ENCODE assay signal across 1 cellular context in the genomic region with DNA sequence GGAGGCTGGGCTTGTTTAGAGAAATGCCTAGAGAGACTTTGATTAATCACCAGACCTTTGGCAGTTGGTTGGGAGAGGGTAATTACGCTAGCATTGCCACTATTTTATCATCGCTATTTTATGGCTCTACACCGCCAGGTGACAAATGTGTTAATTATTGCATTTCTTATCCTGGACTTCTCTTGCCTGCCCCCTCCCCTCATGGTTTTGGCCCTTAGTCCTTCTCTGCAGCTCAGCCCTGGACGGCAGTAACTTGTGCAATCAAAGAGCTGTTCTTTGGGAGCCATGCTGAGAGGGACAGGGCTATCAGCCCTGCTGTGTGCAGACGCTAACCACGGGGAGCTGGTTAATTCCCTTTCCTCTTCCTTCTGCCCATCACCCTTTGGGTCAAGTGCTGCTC.
TF ChIP-seq lines count a peak whose summit lies in the region.

No MANE protein-coding gene starts in this region.

TF ChIP-seq in HepG2, 621 proteins besides CTCF, POLR2A, EP300 and RAD21 (continued from another document):
- no peak for TF ChIP-seq THAP9 (CRISPR knock-in tag; IDR thresholded peaks at IDR 0.05; ENCODE audit: borderline replicate concordance)
- TF ChIP-seq FIP1L1 (IDR thresholded peaks at IDR 0.05; ENCODE audit: borderline replicate concordance, insufficient read depth, low read depth, low read length): no peak
- TF ChIP-seq MIXL1 (CRISPR knock-in tag; IDR thresholded peaks at IDR 0.05): no peak
